ENCODE assay signal across 11 cellular contexts in the genomic region with DNA sequence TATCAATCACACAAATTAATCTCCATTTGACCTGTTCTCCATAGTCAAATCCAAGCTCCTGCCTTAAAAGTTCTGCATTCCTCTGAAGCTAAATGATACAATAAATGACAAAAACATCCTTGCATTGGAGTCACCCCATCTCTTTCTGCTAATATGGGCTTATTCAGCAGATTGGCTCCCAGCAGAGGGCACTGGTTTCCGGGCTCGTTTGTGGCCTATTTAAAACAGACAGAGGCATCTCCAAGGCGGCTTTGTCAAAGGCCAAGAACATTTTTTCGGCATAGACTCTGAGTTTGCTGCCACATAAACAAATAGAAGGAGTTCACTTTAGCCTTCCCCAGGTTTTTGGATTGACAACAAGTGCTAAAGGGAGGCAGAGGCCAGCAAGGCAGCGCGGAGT.
DNase-seq lines count a peak whose midpoint lies in the region; ATAC-seq and TF ChIP-seq lines count a peak whose summit lies in the region.
"Had no signal": no experiment of that assay in that cellular context is flagged by ENCODE, and none has a peak within 500 bp of the region (broad histone marks: within the 10 kb centered on the region; RNA-seq: fewer than 3 reads in every experiment).

No MANE protein-coding gene starts in this region.

- POLR2A ChIA-PET in activated CD4-positive, alpha-beta memory T cell treated with anti-CD3 and anti-CD28 coated beads for 36 hours (lab: Charles Lee), result no interaction called here

- H3K36me3 ChIP-seq in tibial artery, result no peaks in the 10 kb centered on the region
- H3K36me3 ChIP-seq: BLaER1 had no signal

- TF ChIP-seq CTCF in foreskin keratinocyte (conservative IDR thresholded peaks at IDR 0.05) (peak; percentile 44), tibial artery (IDR thresholded peaks at IDR 0.05) (peak in 1 of 2 experiments; percentile 11)

- no peaks in the 10 kb centered on the region for H3K4me1 Mint-ChIP-seq in activated CD4-positive, alpha-beta memory T cell treated with anti-CD3 and anti-CD28 coated beads for 36 hours (ENCODE audit: low read depth)

- H3K36me3 Mint-ChIP-seq in activated CD4-positive, alpha-beta memory T cell treated with anti-CD3 and anti-CD28 coated beads for 36 hours, result no peaks in the 10 kb centered on the region

- intact Hi-C loops in tibial artery (cut with DNase I; ENCODE audit: low total_unique reads), result no loop called here
- intact Hi-C loops in activated CD4-positive, alpha-beta memory T cell treated with anti-CD3 and anti-CD28 coated beads for 36 hours (cut with micrococcal nuclease), result no loop called here

- ATAC-seq in foreskin keratinocyte, result no peak
- ATAC-seq: mucosa of descending colon had no signal

- H3K9me3 Mint-ChIP-seq in activated CD4-positive, alpha-beta memory T cell treated with anti-CD3 and anti-CD28 coated beads for 36 hours, result no peaks in the 10 kb centered on the region

- no peaks in the 10 kb centered on the region for H3K27me3 Mint-ChIP-seq in activated CD4-positive, alpha-beta memory T cell treated with anti-CD3 and anti-CD28 coated beads for 36 hours

- H3K27ac ChIP-seq in foreskin keratinocyte (no peak overlapping the region), tibial artery (no peak overlapping the region)
- H3K27ac ChIP-seq: BLaER1 had no signal

- H3K4me3 Mint-ChIP-seq in activated CD4-positive, alpha-beta memory T cell treated with anti-CD3 and anti-CD28 coated beads for 36 hours, result no peak overlapping the region

- H3K27me3 ChIP-seq in foreskin keratinocyte (peaks cover 13% of the 10 kb centered on the region), tibial artery (no peaks in the 10 kb centered on the region)
- H3K27me3 ChIP-seq: BLaER1 had no signal

- no peaks in the 10 kb centered on the region for H3K9me3 ChIP-seq in tibial artery
- H3K9me3 ChIP-seq: BLaER1, mucosa of descending colon had no signal

- CTCF ChIA-PET in activated CD4-positive, alpha-beta memory T cell treated with anti-CD3 and anti-CD28 coated beads for 36 hours (lab: Charles Lee), result interaction anchor here (1.3 kb wide), 1 partner anchor 328 kb away, joined by 4 read pairs; no protein-coding TSS in a partner anchor

- DNase-seq in NCI-H82 (lab: John Stamatoyannopoulos, UW) (peak; percentile 25), NCI-H82 treated with DMSO at 0.1 percent for 48 hours (lab: John Stamatoyannopoulos, UW; ENCODE audit: unreplicated experiment) (no peak), SW480 (ENCODE audit: low spot score) (peak; percentile 2), foreskin keratinocyte (no peak), tibial artery (peak; percentile 31 to 64), NK-92 (lab: John Stamatoyannopoulos, UW; ENCODE audit: unreplicated experiment) (no peak)
- no peak for DNase-seq in activated CD4-positive, alpha-beta memory T cell treated with anti-CD3 and anti-CD28 coated beads for 36 hours
- DNase-seq in activated CD4-positive, CD25-positive, alpha-beta regulatory T cell (lab: John Stamatoyannopoulos, UW), result no peak
- DNase-seq: activated CD4-positive, alpha-beta T cell treated with anti-CD3 and anti-CD28 coated beads, Interleukin-2, amount 50 U/mL, for 48 hours had no signal

- H3K4me1 ChIP-seq in foreskin keratinocyte (no peaks in the 10 kb centered on the region), tibial artery (peaks cover 0 to 7% (median 0%) of the 10 kb centered on the region in 4 donors)
- H3K4me1 ChIP-seq: BLaER1 had no signal

- H3K4me3 ChIP-seq in tibial artery, result no peak overlapping the region
- H3K4me3 ChIP-seq: BLaER1, mucosa of descending colon had no signal

- H3K27ac Mint-ChIP-seq in activated CD4-positive, alpha-beta memory T cell treated with anti-CD3 and anti-CD28 coated beads for 36 hours, result no peak overlapping the region

Comparison
In these comparisons a context has a peak if more than half of its experiments do, and no peak if none do; other contexts are left out.
1. DNase-seq: peak in NCI-H82 (single experiment), SW480 (single experiment) and tibial artery (2 of 2); none in NCI-H82 treated with DMSO at 0.1 percent for 48 hours (single experiment), foreskin keratinocyte (0 of 2), activated CD4-positive, alpha-beta memory T cell treated with anti-CD3 and anti-CD28 coated beads for 36 hours (single experiment), NK-92 (single experiment) and activated CD4-positive, CD25-positive, alpha-beta regulatory T cell (0 of 4).